In the genomic region with DNA sequence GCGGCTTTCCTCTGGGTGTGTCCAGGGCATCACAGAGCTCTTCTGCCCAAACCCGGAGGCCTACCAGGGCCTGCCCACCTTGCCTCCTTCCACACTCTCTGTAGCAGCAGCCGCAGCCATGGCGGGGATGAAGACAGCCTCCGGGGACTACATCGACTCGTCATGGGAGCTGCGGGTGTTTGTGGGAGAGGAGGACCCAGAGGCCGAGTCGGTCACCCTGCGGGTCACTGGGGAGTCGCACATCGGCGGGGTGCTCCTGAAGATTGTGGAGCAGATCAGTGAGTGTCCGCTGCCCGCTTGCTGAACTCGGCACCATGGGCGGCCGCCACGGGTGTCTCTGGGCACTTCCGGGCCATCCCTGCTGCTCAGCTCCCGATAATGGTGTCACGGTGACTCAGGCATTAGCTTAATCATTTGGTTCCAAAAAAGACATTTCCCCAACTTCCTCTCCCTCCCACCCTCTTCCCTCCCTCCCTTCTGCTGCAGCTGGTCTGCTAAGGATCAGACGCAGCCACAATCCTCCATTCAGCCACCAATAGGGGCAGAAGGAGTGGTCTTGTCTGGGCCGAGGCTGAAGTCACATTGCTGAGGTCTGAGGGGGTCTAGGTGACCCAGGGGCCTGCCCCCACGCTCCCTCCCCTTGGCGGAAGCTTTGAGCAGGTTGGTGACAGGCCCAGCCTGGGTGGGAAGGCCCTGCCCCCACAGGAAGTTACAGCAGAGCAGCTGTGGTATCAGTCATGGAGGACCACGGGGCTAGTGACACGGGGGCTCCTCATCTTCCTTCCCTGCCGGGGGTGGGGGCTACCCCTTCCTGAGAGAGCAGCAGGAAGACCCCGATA, we compare ENCODE assay signal across 8 cellular contexts.
A peak's percentile ranks its signal among the peaks of the same experiment; 100 is the strongest.
DNase-seq lines count a peak whose midpoint lies in the region; ATAC-seq and TF ChIP-seq lines count a peak whose summit lies in the region.

No MANE protein-coding gene starts in this region.

- peak overlapping the region; percentile 90 for H3K4me3 Mint-ChIP-seq in activated naive CD4-positive, alpha-beta T cell treated with anti-CD3 and anti-CD28 coated beads, Interleukin-2, amount 10 ng/mL, durations not matched to agents 7 days and 5 days

- ATAC-seq in HG02884 (IDR thresholded peaks at IDR 0.05; ENCODE audit: unreplicated experiment): peak; percentile 40

- H3K36me3 Mint-ChIP-seq in activated naive CD4-positive, alpha-beta T cell treated with anti-CD3 and anti-CD28 coated beads, Interleukin-2, amount 10 ng/mL, durations not matched to agents 7 days and 5 days: peaks cover 57% of the 10 kb centered on the region

- DNase-seq in GM13976 (ENCODE audit: low spot score): peak; percentile 94
- DNase-seq in SIG-M5 treated with dmso at 0.1 percent for 504 hours (lab: John Stamatoyannopoulos, UW; ENCODE audit: unreplicated experiment): peak; percentile 90
- peak; percentile 89 for DNase-seq in activated naive CD4-positive, alpha-beta T cell treated with anti-CD3 and anti-CD28 coated beads, Interleukin-2, amount 10 ng/mL, durations not matched to agents 7 days and 5 days
- peak; percentile 93 for DNase-seq in hepatic stellate cell (ENCODE audit: low spot score)
- peak; percentile 82 for DNase-seq in stimulated activated CD4-positive, alpha-beta T cell treated with anti-CD3 and anti-CD28 coated beads, Interleukin-4, amount 100 ng/mL, for 1 hour
- DNase-seq in cerebellar cortex (ENCODE audit: low spot score): no peak
- no peak for DNase-seq in midbrain (lab: John Stamatoyannopoulos, UW)

- TF ChIP-seq CTCF in GM13976 (IDR thresholded peaks at IDR 0.05; ENCODE audit: borderline replicate concordance, control extremely low read depth, extremely low read depth, insufficient read depth, missing control alignments): no peak

- peaks cover 58% of the 10 kb centered on the region for H3K4me1 Mint-ChIP-seq in activated naive CD4-positive, alpha-beta T cell treated with anti-CD3 and anti-CD28 coated beads, Interleukin-2, amount 10 ng/mL, durations not matched to agents 7 days and 5 days

- H3K27ac Mint-ChIP-seq in activated naive CD4-positive, alpha-beta T cell treated with anti-CD3 and anti-CD28 coated beads, Interleukin-2, amount 10 ng/mL, durations not matched to agents 7 days and 5 days: peak overlapping the region; percentile 96

- no peaks in the 10 kb centered on the region for H3K9me3 Mint-ChIP-seq in activated naive CD4-positive, alpha-beta T cell treated with anti-CD3 and anti-CD28 coated beads, Interleukin-2, amount 10 ng/mL, durations not matched to agents 7 days and 5 days

- in situ Hi-C loops in GM13976 (cut with MboI; ENCODE audit: low sequenced_read_pairs, unreplicated experiment): no loop called here

- H3K27me3 Mint-ChIP-seq in activated naive CD4-positive, alpha-beta T cell treated with anti-CD3 and anti-CD28 coated beads, Interleukin-2, amount 10 ng/mL, durations not matched to agents 7 days and 5 days: no peaks in the 10 kb centered on the region

- CTCF ChIA-PET in activated naive CD4-positive, alpha-beta T cell treated with anti-CD3 and anti-CD28 coated beads, Interleukin-2, amount 10 ng/mL, durations not matched to agents 7 days and 5 days (lab: Charles Lee): interaction anchor here (0.6 to 7.4 kb wide), 12 partner anchors 10 to 131 kb away, joined by 3 to 131 read pairs (median 11); a partner anchor contains a TSS

Comparison
In these comparisons a context has a peak if more than half of its experiments do, and no peak if none do; other contexts are left out.
1. DNase-seq: peak in GM13976 (single experiment), SIG-M5 treated with dmso at 0.1 percent for 504 hours (single experiment), activated naive CD4-positive, alpha-beta T cell treated with anti-CD3 and anti-CD28 coated beads, Interleukin-2, amount 10 ng/mL, durations not matched to agents 7 days and 5 days (single experiment), hepatic stellate cell (single experiment) and stimulated activated CD4-positive, alpha-beta T cell treated with anti-CD3 and anti-CD28 coated beads, Interleukin-4, amount 100 ng/mL, for 1 hour (single experiment); none in cerebellar cortex (single experiment) and midbrain (single experiment).